Comparison of ENCODE assay signal across 10 cellular contexts in genomic region chr10:50993817-50994251, GRCh38.
DNase-seq lines count a peak whose midpoint lies in the region; ATAC-seq lines count a peak whose summit lies in the region.
"Had no signal": no experiment of that assay in that cellular context is flagged by ENCODE, and none has a peak within 500 bp of the region (broad histone marks: within the 10 kb centered on the region; RNA-seq: fewer than 3 reads in every experiment).

No MANE protein-coding gene starts in this region.

- peak overlapping the region; percentile 78 for H3K4me3 ChIP-seq in right cardiac atrium (ENCODE audit: low read length)
- peak overlapping the region; percentile 72 for H3K4me3 ChIP-seq in skeletal muscle cell (ENCODE audit: low read depth, low read length)

- H3K27ac ChIP-seq in right cardiac atrium (ENCODE audit: low read length), result peak overlapping the region; percentile 88

- peak; percentile 45 for DNase-seq in ELR (ENCODE audit: low read depth)
- peak; percentile 91 for DNase-seq in amniotic epithelial cell (ENCODE audit: low read depth)
- DNase-seq in right cardiac atrium, result peak in 2 of 3 donors; percentile 26 to 71
- no peak for DNase-seq in skeletal muscle cell (ENCODE audit: low read depth)
- no peak for DNase-seq in AML-193 (lab: John Stamatoyannopoulos, UW)
- DNase-seq in C1 segment of cervical spinal cord (lab: John Stamatoyannopoulos, UW), result no peak
- no peak for DNase-seq in NCI-H1105 (lab: John Stamatoyannopoulos, UW)
- no peak for DNase-seq in NCI-H1092 (lab: John Stamatoyannopoulos, UW)
- DNase-seq: activated effector memory CD4-positive, alpha-beta T cell treated with anti-CD3 and anti-CD28 coated beads, Interleukin-2, amount 50 U/mL, for 16 hours; naive thymus-derived CD4-positive, alpha-beta T cell had no signal

- no peaks in the 10 kb centered on the region for H3K9me3 ChIP-seq in right cardiac atrium (ENCODE audit: control insufficient read depth, low read length)

- H3K27me3 ChIP-seq in right cardiac atrium (ENCODE audit: control insufficient read depth, insufficient read depth), result no peaks in the 10 kb centered on the region

- intact Hi-C loops in right cardiac atrium (cut with DNase I), result no loop called here

- WGBS in right cardiac atrium, result 16% methylated on average over 3 of the region's 3 CpGs

- peak in 1 of 2 donors; percentile 34 for ATAC-seq in right cardiac atrium
- ATAC-seq: naive thymus-derived CD4-positive, alpha-beta T cell had no signal

- H3K4me1 ChIP-seq in right cardiac atrium (ENCODE audit: control insufficient read depth, insufficient read depth, low read length), result peaks cover 1% of the 10 kb centered on the region

Comparison
In these comparisons a context has a peak if more than half of its experiments do, and no peak if none do; other contexts are left out.
1. DNase-seq: peak in ELR (single experiment), amniotic epithelial cell (single experiment) and right cardiac atrium (2 of 3); none in skeletal muscle cell (single experiment), AML-193 (0 of 2), C1 segment of cervical spinal cord (0 of 14), NCI-H1105 (single experiment) and NCI-H1092 (single experiment).